Comparison of ENCODE assay signal across 29 cellular contexts in the genomic region with DNA sequence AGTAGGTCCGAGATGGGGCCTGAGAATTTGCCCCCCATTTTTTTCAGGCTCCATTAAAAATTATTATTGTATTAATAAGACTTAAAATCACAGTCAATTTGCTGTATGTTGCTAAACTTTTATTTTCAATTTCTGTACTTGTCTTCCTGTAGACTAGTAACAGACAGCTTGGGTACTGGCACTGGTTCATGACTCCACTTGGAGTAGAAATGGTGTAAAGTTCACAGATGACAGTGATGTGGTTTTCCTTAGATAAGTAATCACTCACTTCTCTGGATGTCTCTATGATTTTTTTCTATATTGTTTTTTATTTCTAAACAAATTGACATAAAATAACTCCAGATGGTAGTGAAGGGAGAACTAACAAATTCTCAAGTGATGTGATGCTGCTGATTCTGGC. TPM values are rescaled to one million over a fixed set of nuclear protein-coding genes. Genes with fewer than 3 reads are reported as not detected.
"Had no signal": no experiment of that assay in that cellular context is flagged by ENCODE, and none has a peak within 500 bp of the region (broad histone marks: within the 10 kb centered on the region; RNA-seq: fewer than 3 reads in every experiment).

No MANE protein-coding gene starts in this region.

- H3K27ac Mint-ChIP-seq: activated naive CD4-positive, alpha-beta T cell treated with anti-CD3 and anti-CD28 coated beads for 36 hours; brain; dendritic cell treated with granulocyte-macrophage colony-stimulating factor and Interleukin-4, amounts not matched to agents 40 ng/mL and 50 ng/mL, for 4 days had no signal

- ATAC-seq: heart right ventricle, left colon, sciatic nerve, SK-N-SH treated with all-trans-retinoic acid at 6 μM for 48 hours had no signal

- H3K4me3 Mint-ChIP-seq: activated naive CD4-positive, alpha-beta T cell treated with anti-CD3 and anti-CD28 coated beads for 36 hours; activated T-cell treated with anti-CD3 and anti-CD28 coated beads, Interleukin-2, amount 50 U/mL, for 24 hours; brain; dendritic cell treated with granulocyte-macrophage colony-stimulating factor and Interleukin-4, amounts not matched to agents 40 ng/mL and 50 ng/mL, for 4 days; neural crest cell had no signal

- H3K4me3 ChIP-seq: heart right ventricle, thyroid gland had no signal

- H3K36me3 Mint-ChIP-seq: brain had no signal

- H3K4me1 Mint-ChIP-seq: brain, neural crest cell had no signal

- H3K27ac ChIP-seq: heart right ventricle, thyroid gland had no signal

- H3K4me1 ChIP-seq: heart right ventricle, thyroid gland had no signal

- H3K9me3 ChIP-seq: thyroid gland had no signal

- DNase-seq: activated CD4-positive, alpha-beta T cell treated with anti-CD3 and anti-CD28 coated beads for 4 hours; activated effector memory CD4-positive, alpha-beta T cell treated with Interleukin-2 at 50 U/mL for 16 hours; activated naive CD4-positive, alpha-beta T cell treated with anti-CD3 and anti-CD28 coated beads for 36 hours; activated T-cell treated with anti-CD3 and anti-CD28 coated beads, Interleukin-2, amount 50 U/mL, for 24 hours; aorta; effector CD4-positive, alpha-beta T cell; erythroblast; foreskin fibroblast; heart right ventricle; left colon; mesenchymal stem cell; occipital lobe; posterior cingulate gyrus; small intestine; stimulated activated CD4-positive, alpha-beta T cell treated with anti-CD3 and anti-CD28 coated beads, Interleukin-2, amount 100 ng/mL, for 24 hours; stimulated activated naive CD4-positive, alpha-beta T cell; T-helper 9 cell; thyroid gland had no signal

- H3K27me3 Mint-ChIP-seq: activated T-cell treated with anti-CD3 and anti-CD28 coated beads, Interleukin-2, amount 50 U/mL, for 24 hours; dendritic cell treated with granulocyte-macrophage colony-stimulating factor and Interleukin-4, amounts not matched to agents 40 ng/mL and 50 ng/mL, for 4 days had no signal

- H3K27me3 ChIP-seq: heart right ventricle, thyroid gland had no signal

- H3K36me3 ChIP-seq: heart right ventricle, thyroid gland had no signal

RNA-seq across cellular contexts. Expression of a gene that starts 15.6 kb away (rescaled TPM):
- total RNA-seq: cardiac septum, fibroblast of lung, left colon, lower leg skin, myocyte, neural crest cell, occipital lobe, renal cortical epithelial cell, sciatic nerve, thyroid gland, ureter had no signal

RNA-seq across cellular contexts. Expression of a gene that starts 40.9 kb away (rescaled TPM):
- total RNA-seq: fibroblast of lung, myocyte, neural crest cell, occipital lobe, renal cortical epithelial cell had no signal
